ENCODE assay signal across 8 cellular contexts in genomic region chr1:63523738-63524137, GRCh38. TPM values are rescaled to one million over a fixed set of nuclear protein-coding genes. Genes with fewer than 3 reads are reported as not detected.
A peak's percentile ranks its signal among the peaks of the same experiment; 100 is the strongest.
DNase-seq lines count a peak whose midpoint lies in the region; ATAC-seq and TF ChIP-seq lines count a peak whose summit lies in the region.

No MANE protein-coding gene starts in this region.

- no peaks in the 10 kb centered on the region for H3K9me3 ChIP-seq in iPS DF 6.9 (ENCODE audit: control insufficient read depth, insufficient read depth, low read length)
- H3K9me3 ChIP-seq in spleen, result no peaks in the 10 kb centered on the region

- no peaks in the 10 kb centered on the region for H3K36me3 ChIP-seq in iPS DF 6.9 (ENCODE audit: control insufficient read depth, insufficient read depth, low read length)
- peaks cover 0 to 21% (median 0%) of the 10 kb centered on the region in 6 donors for H3K36me3 ChIP-seq in spleen

- TF ChIP-seq POLR2A in spleen (IDR thresholded peaks at IDR 0.05), result no peak

- H3K27ac Mint-ChIP-seq in activated naive CD4-positive, alpha-beta T cell treated with anti-CD3 and anti-CD28 coated beads, Interleukin-2, amount 50 U/mL, for 72 hours, result peak overlapping the region; percentile 96 to 99

- intact Hi-C loops in spleen (cut with DNase I; ENCODE audit: low total_unique reads), result no loop called here

- no peak for TF ChIP-seq CTCF in spleen (IDR thresholded peaks at IDR 0.05 in 8 of 11, conservative IDR thresholded peaks at IDR 0.05 in 3 of 11)

- H3K4me3 ChIP-seq in iPS DF 6.9 (ENCODE audit: low read length) (peak overlapping the region; percentile 67; the same call in 1 of the 2 replicates), spleen (peak overlapping the region; percentile 52 to 85 (median 66))

- peak; percentile 14 for DNase-seq in D341Med (ENCODE audit: low spot score)
- DNase-seq in activated naive CD4-positive, alpha-beta T cell treated with anti-CD3 and anti-CD28 coated beads, Interleukin-2, amount 50 U/mL, for 72 hours (ENCODE audit: low spot score in 2 of 2), result no peak
- DNase-seq in iPS DF 6.9 (ENCODE audit: low read depth, low spot score), result no peak
- no peak for DNase-seq in spleen
- no peak for DNase-seq in NCI-H2171 (lab: John Stamatoyannopoulos, UW)
- no peak for DNase-seq in NCI-H2081 treated with DMSO at 0.1 percent for 48 hours (lab: John Stamatoyannopoulos, UW)

- H3K36me3 Mint-ChIP-seq in activated naive CD4-positive, alpha-beta T cell treated with anti-CD3 and anti-CD28 coated beads, Interleukin-2, amount 50 U/mL, for 72 hours, result peaks cover 8 to 17% of the 10 kb centered on the region in 2 donors

- H3K27me3 ChIP-seq in iPS DF 6.9 (ENCODE audit: control insufficient read depth, insufficient read depth, low read length), result no peaks in the 10 kb centered on the region
- H3K27me3 ChIP-seq in spleen (replicated peaks in 1 of 7), result no peaks in the 10 kb centered on the region

- ATAC-seq in GM19397 (IDR thresholded peaks at IDR 0.05; ENCODE audit: unreplicated experiment) (peak; percentile 4), HG03378 (IDR thresholded peaks at IDR 0.05; ENCODE audit: unreplicated experiment) (peak; percentile 16)
- peak; percentile 12 to 51 for ATAC-seq in activated naive CD4-positive, alpha-beta T cell treated with anti-CD3 and anti-CD28 coated beads, Interleukin-2, amount 50 U/mL, for 72 hours

- H3K9me3 Mint-ChIP-seq in activated naive CD4-positive, alpha-beta T cell treated with anti-CD3 and anti-CD28 coated beads, Interleukin-2, amount 50 U/mL, for 72 hours, result no peaks in the 10 kb centered on the region

- WGBS in iPS DF 6.9 (ENCODE audit: insufficient coverage, insufficient read length), result no CpG with 5 or more reads among the region's 11 CpGs
- 1 to 4% (median 2%) methylated on average over 11 of the region's 11 CpGs for WGBS in spleen, 5 donors

- no peaks in the 10 kb centered on the region for H3K4me1 ChIP-seq in iPS DF 6.9 (ENCODE audit: control insufficient read depth, insufficient read depth, low read length)
- H3K4me1 ChIP-seq in spleen, result peaks cover 13 to 31% (median 29%) of the 10 kb centered on the region in 6 donors

- no peak overlapping the region for H3K27ac ChIP-seq in iPS DF 6.9 (ENCODE audit: low read length)
- peak overlapping the region; percentile 84 to 96 (median 94) for H3K27ac ChIP-seq in spleen

RNA-seq across cellular contexts. Expression of gene EFCAB7, which starts 0.4 kb away (rescaled TPM):
- 10 to 100 TPM in 1 of 2 donors, 1 to 10 TPM in 1; 8.4 to 18.7 TPM for total RNA-seq in activated naive CD4-positive, alpha-beta T cell treated with anti-CD3 and anti-CD28 coated beads, Interleukin-2, amount 50 U/mL, for 72 hours
- 1 to 10 TPM; 3.6 to 8.2 (median 6.3) TPM for total RNA-seq in spleen
- polyA plus RNA-seq in spleen, result 1 to 10 TPM; 2.9 to 4.1 (median 3.1) TPM

RNA-seq across cellular contexts. Expression of gene ITGB3BP, which starts 0.7 kb away (rescaled TPM):
- 10 to 100 TPM; 45.7 to 74.3 TPM for total RNA-seq in activated naive CD4-positive, alpha-beta T cell treated with anti-CD3 and anti-CD28 coated beads, Interleukin-2, amount 50 U/mL, for 72 hours
- total RNA-seq in spleen, result 10 to 100 TPM; 17.5 to 26.0 (median 21.3) TPM
- polyA plus RNA-seq in spleen, result 10 to 100 TPM; 22.3 to 31.4 (median 31.1) TPM
